In the genomic region with DNA sequence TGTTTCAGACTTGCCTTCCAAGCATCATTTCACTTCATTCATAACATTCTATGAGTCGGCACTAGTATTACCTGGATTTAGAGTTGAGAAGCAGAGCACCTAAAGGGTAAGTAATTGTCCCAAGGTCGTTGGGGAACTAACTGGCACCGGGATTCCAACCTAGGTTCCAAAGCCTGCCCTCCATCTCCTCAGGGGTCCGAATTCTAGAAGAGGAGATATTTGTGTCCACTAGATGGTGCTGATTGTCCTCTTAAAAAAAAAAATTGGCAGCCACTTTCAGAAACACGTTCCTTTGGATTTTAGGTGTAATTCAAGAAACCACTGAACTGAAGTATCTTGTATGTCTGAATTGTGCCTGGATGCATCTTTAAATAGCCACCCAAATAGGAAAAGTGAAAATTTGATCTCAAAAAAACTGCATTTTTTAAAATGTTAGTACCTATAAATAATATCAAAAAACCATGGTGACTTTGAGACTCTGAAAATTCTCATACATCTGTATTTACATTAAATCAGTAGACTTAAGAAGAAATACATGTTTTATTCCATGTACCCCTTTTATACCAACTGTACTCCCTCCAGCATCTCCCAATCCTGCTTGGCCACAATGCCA, we compare ENCODE assay signal across 8 cellular contexts. TPM values are rescaled to one million over a fixed set of nuclear protein-coding genes. Genes with fewer than 3 reads are reported as not detected.
A peak's percentile ranks its signal among the peaks of the same experiment; 100 is the strongest.
DNase-seq lines count a peak whose midpoint lies in the region; ATAC-seq and TF ChIP-seq lines count a peak whose summit lies in the region.

No MANE protein-coding gene starts in this region.

- intact Hi-C loops in right lobe of liver (cut with DNase I), result no loop called here
- intact Hi-C loops in posterior cingulate gyrus (cut with DNase I), result loop anchor here (5.0 to 10.0 kb wide), 4 partner anchors 91 to 488 kb away; partner anchors contain the start of gene BMF

- ATAC-seq in right lobe of liver (peak in 1 of 4 donors; percentile 10), GM19397 (IDR thresholded peaks at IDR 0.05; ENCODE audit: unreplicated experiment) (no peak), GM19463 (IDR thresholded peaks at IDR 0.05; ENCODE audit: unreplicated experiment) (no peak)

- H3K27ac ChIP-seq in brain microvascular endothelial cell (no peak overlapping the region), right lobe of liver (no peak overlapping the region)

- peak; percentile 57 for TF ChIP-seq CTCF in HFF-Myc (IDR thresholded peaks at IDR 0.05; ENCODE audit: low read depth, low read length, missing control alignments)
- peak; percentile 62 for TF ChIP-seq CTCF in brain microvascular endothelial cell (IDR thresholded peaks at IDR 0.05; ENCODE audit: low read depth, low read length, missing control alignments)
- TF ChIP-seq CTCF in right lobe of liver (IDR thresholded peaks at IDR 0.05), result peak; percentile 55 to 68 (median 62)

- DNase-seq in Caki2 (ENCODE audit: low read depth), result peak; percentile 51
- peak; percentile 53 for DNase-seq in HFF-Myc (ENCODE audit: extremely low read depth, low read depth)
- peak; percentile 70 for DNase-seq in NCI-H526 treated with DMSO at 0.1 percent for 48 hours (lab: John Stamatoyannopoulos, UW)
- no peak for DNase-seq in brain microvascular endothelial cell
- DNase-seq in right lobe of liver, result no peak
- DNase-seq in posterior cingulate gyrus, result no peak

- 5% methylated on average over 5 of the region's 5 CpGs for WGBS in right lobe of liver (ENCODE audit: insufficient coverage, low coverage, low lambda C conversion rate, missing lambda C conversion rate)

- H3K4me3 ChIP-seq in HFF-Myc (replicated peaks; ENCODE audit: low read depth, low read length), result no peak overlapping the region
- H3K4me3 ChIP-seq in brain microvascular endothelial cell (ENCODE audit: low read depth, low read length), result no peak overlapping the region
- H3K4me3 ChIP-seq in right lobe of liver, result no peak overlapping the region

- H3K36me3 ChIP-seq in brain microvascular endothelial cell (replicated peaks) (no peaks in the 10 kb centered on the region), right lobe of liver (no peaks in the 10 kb centered on the region)

- no peak for TF ChIP-seq POLR2A in right lobe of liver (IDR thresholded peaks at IDR 0.05)

- H3K27me3 ChIP-seq in brain microvascular endothelial cell (replicated peaks) (no peaks in the 10 kb centered on the region), right lobe of liver (no peaks in the 10 kb centered on the region)

- H3K9me3 ChIP-seq in right lobe of liver, result no peaks in the 10 kb centered on the region

- peaks cover 0 to 19% (median 8%) of the 10 kb centered on the region in 4 donors for H3K4me1 ChIP-seq in right lobe of liver

- in situ Hi-C loops in Caki2 (cut with HindIII; ENCODE audit: low pct_unique_long_range_greater_than_20kb, low sequenced_read_pairs) (no loop called here), brain microvascular endothelial cell (cut with HindIII; ENCODE audit: low pct_ligation_motif_present, low sequenced_read_pairs) (no loop called here)

RNA-seq across cellular contexts. Expression of gene FSIP1, which starts 3.9 kb away (rescaled TPM):
- 0.14 TPM in 1 of 2 replicates, not detected in the other for total RNA-seq in Caki2 (2014; rRNA removed; shearing (Covaris generic); ENCODE audit: low replicate concordance)
- under 1 TPM in 5 of 6 experiments, not detected in 1; 0.07 to 0.74 (median 0.35) TPM for total RNA-seq in right lobe of liver

Comparison
In these comparisons a context has a peak if more than half of its experiments do, and no peak if none do; other contexts are left out.
1. DNase-seq: peak in Caki2 (single experiment), HFF-Myc (single experiment) and NCI-H526 treated with DMSO at 0.1 percent for 48 hours (single experiment); none in brain microvascular endothelial cell (single experiment), right lobe of liver (0 of 3) and posterior cingulate gyrus (0 of 10).
2. Peak in every context shown above with its lines, with median percentiles within 50 percentile points of each other: CTCF ChIP-seq.